1 cellular context compared by ENCODE assay signal in the genomic region with DNA sequence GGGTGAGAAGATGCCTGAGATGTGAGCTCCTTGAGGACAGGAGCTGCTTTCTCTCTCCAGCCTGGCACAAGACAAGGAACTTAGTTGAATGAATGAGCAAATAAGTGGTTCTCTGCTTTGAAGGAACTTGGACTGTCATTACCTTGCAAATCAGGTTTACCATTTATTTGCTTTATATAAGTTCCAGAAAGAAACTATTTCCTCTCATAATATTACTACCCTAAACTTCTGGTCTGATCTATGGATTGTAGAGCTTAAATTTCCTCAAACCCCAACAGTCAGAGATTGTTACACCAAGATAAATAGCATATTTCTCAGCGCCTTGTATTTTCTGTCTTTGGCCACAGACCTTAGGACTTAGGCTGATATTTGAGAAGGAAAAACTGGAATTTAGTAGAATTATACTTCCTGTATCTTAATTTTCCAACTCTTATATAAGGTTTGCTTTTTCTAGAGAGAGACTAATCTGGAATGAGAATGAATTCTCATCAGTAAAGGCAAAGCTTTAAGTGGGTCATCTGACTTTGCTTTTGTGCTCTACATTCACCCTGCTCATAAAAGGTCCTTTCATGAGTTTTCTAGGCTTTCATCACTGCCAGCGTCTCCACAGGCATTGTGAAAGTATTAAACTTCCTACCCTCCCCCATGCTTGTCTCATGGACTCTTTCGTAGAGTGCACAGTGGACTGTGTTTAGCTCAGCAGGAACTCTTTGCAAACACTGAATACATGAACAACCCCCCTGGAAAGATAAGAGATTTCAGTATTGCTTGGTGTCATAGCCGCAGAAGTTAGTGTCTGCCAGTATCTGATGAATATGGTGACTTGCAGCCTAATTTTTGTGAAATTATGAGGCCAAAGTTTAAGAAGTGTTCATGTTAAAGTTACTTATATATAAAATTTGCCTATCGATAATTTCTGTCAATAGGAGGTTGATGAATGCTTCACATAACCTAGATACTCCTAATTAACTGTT.
TF ChIP-seq lines count a peak whose summit lies in the region.

No MANE protein-coding gene starts in this region.

TF ChIP-seq in HepG2, 621 proteins besides CTCF, POLR2A, EP300 and RAD21 (continued from another document and continues in another):
- no peak for TF ChIP-seq GRHL1 (CRISPR knock-in tag; conservative IDR thresholded peaks at IDR 0.05)
- no peak for TF ChIP-seq PLRG1 (conservative IDR thresholded peaks at IDR 0.05)
- TF ChIP-seq, protein P1, sequence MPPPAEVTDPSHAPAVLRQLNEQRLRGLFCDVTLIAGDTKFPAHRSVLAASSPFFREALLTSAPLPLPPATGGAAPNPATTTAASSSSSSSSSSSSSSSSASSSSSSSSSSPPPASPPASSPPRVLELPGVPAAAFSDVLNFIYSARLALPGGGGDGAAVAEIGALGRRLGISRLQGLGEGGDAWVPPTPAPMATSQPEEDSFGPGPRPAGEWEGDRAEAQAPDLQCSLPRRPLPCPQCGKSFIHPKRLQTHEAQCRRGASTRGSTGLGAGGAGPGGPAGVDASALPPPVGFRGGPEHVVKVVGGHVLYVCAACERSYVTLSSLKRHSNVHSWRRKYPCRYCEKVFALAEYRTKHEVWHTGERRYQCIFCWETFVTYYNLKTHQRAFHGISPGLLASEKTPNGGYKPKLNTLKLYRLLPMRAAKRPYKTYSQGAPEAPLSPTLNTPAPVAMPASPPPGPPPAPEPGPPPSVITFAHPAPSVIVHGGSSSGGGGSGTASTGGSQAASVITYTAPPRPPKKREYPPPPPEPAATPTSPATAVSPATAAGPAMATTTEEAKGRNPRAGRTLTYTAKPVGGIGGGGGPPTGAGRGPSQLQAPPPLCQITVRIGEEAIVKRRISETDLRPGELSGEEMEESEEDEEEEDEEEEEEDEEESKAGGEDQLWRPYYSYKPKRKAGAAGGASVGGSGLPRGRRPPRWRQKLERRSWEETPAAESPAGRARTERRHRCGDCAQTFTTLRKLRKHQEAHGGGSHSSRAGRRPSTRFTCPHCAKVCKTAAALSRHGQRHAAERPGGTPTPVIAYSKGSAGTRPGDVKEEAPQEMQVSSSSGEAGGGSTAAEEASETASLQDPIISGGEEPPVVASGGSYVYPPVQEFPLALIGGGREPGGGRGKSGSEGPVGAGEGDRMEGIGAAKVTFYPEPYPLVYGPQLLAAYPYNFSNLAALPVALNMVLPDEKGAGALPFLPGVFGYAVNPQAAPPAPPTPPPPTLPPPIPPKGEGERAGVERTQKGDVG (CRISPR knock-in tag; IDR thresholded peaks at IDR 0.05; ENCODE audit: borderline replicate concordance), result no peak
- TF ChIP-seq CHD4 (IDR thresholded peaks at IDR 0.05; ENCODE audit: borderline replicate concordance, low read length), result peak; percentile 56; the same call in 1 of the 2 replicates
- TF ChIP-seq HIVEP1 (CRISPR knock-in tag; IDR thresholded peaks at IDR 0.05), result no peak
- no peak for TF ChIP-seq ZC3H13 (CRISPR knock-in tag; IDR thresholded peaks at IDR 0.05)
- peak; percentile 92 for TF ChIP-seq NCOA2 (CRISPR knock-in tag; IDR thresholded peaks at IDR 0.05)
- TF ChIP-seq U2AF1 (optimal IDR thresholded peaks at IDR 0.05; ENCODE audit: low read depth, low read length), result no peak
- TF ChIP-seq SP1 (IDR thresholded peaks at IDR 0.05), result no peak
- peak; percentile 56; the same call in 1 of the 2 replicates for TF ChIP-seq SP1 (CRISPR knock-in tag; IDR thresholded peaks at IDR 0.05)
- no peak for TF ChIP-seq PAX8 (CRISPR knock-in tag; IDR thresholded peaks at IDR 0.05; ENCODE audit: borderline replicate concordance)
- TF ChIP-seq FOXC1 (CRISPR knock-in tag; IDR thresholded peaks at IDR 0.05; ENCODE audit: borderline replicate concordance), result no peak
- no peak for TF ChIP-seq MED13 (CRISPR knock-in tag; IDR thresholded peaks at IDR 0.05)
- TF ChIP-seq KMT2A (CRISPR knock-in tag; IDR thresholded peaks at IDR 0.05), result peak; percentile 89
- TF ChIP-seq HNRNPL (IDR thresholded peaks at IDR 0.05; ENCODE audit: low read depth, low read length), result no peak
- no peak for TF ChIP-seq AFF4 (CRISPR knock-in tag; IDR thresholded peaks at IDR 0.05)
- no peak for TF ChIP-seq TIGD3 (CRISPR knock-in tag; IDR thresholded peaks at IDR 0.05; ENCODE audit: borderline replicate concordance)
- TF ChIP-seq, protein P2, sequence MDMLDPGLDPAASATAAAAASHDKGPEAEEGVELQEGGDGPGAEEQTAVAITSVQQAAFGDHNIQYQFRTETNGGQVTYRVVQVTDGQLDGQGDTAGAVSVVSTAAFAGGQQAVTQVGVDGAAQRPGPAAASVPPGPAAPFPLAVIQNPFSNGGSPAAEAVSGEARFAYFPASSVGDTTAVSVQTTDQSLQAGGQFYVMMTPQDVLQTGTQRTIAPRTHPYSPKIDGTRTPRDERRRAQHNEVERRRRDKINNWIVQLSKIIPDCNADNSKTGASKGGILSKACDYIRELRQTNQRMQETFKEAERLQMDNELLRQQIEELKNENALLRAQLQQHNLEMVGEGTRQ (IDR thresholded peaks at IDR 0.05; ENCODE audit: low read depth, low read length), result peak; percentile 18; the same call in 1 of the 2 replicates
- TF ChIP-seq, protein P2 (CRISPR knock-in tag; IDR thresholded peaks at IDR 0.05; ENCODE audit: borderline replicate concordance), result no peak; the same call in none of the 2 replicates
- TF ChIP-seq ZBTB49 (CRISPR knock-in tag; IDR thresholded peaks at IDR 0.05; ENCODE audit: borderline replicate concordance), result peak; percentile 90; the same call in 1 of the 2 replicates
- peak; percentile 96 for TF ChIP-seq PATZ1 (CRISPR knock-in tag; IDR thresholded peaks at IDR 0.05)
- TF ChIP-seq MXD3 (CRISPR knock-in tag; IDR thresholded peaks at IDR 0.05), result no peak
- TF ChIP-seq ZNF558 (CRISPR knock-in tag; IDR thresholded peaks at IDR 0.05; ENCODE audit: borderline replicate concordance), result no peak
- TF ChIP-seq ONECUT2 (CRISPR knock-in tag; IDR thresholded peaks at IDR 0.05), result no peak; the same call in 1 of the 2 replicates
- no peak for TF ChIP-seq ZSCAN22 (CRISPR knock-in tag; IDR thresholded peaks at IDR 0.05)
- no peak for TF ChIP-seq ZC3H4 (CRISPR knock-in tag; IDR thresholded peaks at IDR 0.05; ENCODE audit: borderline replicate concordance)
- TF ChIP-seq SP4 (CRISPR knock-in tag; IDR thresholded peaks at IDR 0.05), result peak; percentile 24; the same call in 1 of the 2 replicates
- no peak for TF ChIP-seq PHB2 (IDR thresholded peaks at IDR 0.05; ENCODE audit: partially characterized antibody)
- TF ChIP-seq, protein P3, sequence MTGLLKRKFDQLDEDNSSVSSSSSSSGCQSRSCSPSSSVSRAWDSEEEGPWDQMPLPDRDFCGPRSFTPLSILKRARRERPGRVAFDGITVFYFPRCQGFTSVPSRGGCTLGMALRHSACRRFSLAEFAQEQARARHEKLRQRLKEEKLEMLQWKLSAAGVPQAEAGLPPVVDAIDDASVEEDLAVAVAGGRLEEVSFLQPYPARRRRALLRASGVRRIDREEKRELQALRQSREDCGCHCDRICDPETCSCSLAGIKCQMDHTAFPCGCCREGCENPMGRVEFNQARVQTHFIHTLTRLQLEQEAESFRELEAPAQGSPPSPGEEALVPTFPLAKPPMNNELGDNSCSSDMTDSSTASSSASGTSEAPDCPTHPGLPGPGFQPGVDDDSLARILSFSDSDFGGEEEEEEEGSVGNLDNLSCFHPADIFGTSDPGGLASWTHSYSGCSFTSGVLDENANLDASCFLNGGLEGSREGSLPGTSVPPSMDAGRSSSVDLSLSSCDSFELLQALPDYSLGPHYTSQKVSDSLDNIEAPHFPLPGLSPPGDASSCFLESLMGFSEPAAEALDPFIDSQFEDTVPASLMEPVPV (CRISPR knock-in tag; IDR thresholded peaks at IDR 0.05), result peak; percentile 75; the same call in 1 of the 2 replicates
